7 cellular contexts compared by ENCODE assay signal in genomic region chr11:313787-314547, GRCh38. TPM values are rescaled to one million over a fixed set of nuclear protein-coding genes. Genes with fewer than 3 reads are reported as not detected.
A peak's percentile ranks its signal among the peaks of the same experiment; 100 is the strongest.
DNase-seq lines count a peak whose midpoint lies in the region; ATAC-seq lines count a peak whose summit lies in the region.

Gene IFITM1 (plus strand): TSS chr11:314040. CDS start chr11:314171, 131 bp downstream.

- peak within 1 kb of the TSS; percentile 43 for H3K27ac ChIP-seq in mesodermal cell (ENCODE audit: low read depth, low read length, severe bottlenecking)

- intact Hi-C loops in activated CD4-positive, alpha-beta T cell treated with anti-CD3 and anti-CD28 coated beads for 36 hours (cut with DNase I, micrococcal nuclease), result loop anchor here (1.0 to 5.0 kb wide), 7 partner anchors 13 to 483 kb away; partner anchors contain the start of genes BET1L (in 1 of the 2), PSMD13 (in 1 of the 2), RIC8A (in 1 of the 2) and RNH1 (in 1 of the 2)

- POLR2A ChIA-PET in activated CD4-positive, alpha-beta T cell treated with anti-CD3 and anti-CD28 coated beads for 36 hours (lab: Charles Lee), result no interaction called here

- peaks cover 29% of the 10 kb centered on the region for H3K4me1 Mint-ChIP-seq in activated CD4-positive, alpha-beta T cell treated with anti-CD3 and anti-CD28 coated beads for 36 hours
- H3K4me1 Mint-ChIP-seq in effector memory CD8-positive, alpha-beta T cell (ENCODE audit: low read depth in 2 of 2), result peaks cover 45 to 49% of the 10 kb centered on the region in 2 donors

- peak within 1 kb of the TSS; percentile 28 for H3K4me3 ChIP-seq in mesodermal cell (ENCODE audit: extremely low read depth, insufficient read depth, low read length, poor library complexity, severe bottlenecking)

- no peaks in the 10 kb centered on the region for H3K36me3 ChIP-seq in mesodermal cell (ENCODE audit: control insufficient read depth, insufficient read depth, low read length)

- peak within 1 kb of the TSS; percentile 95 for H3K4me3 Mint-ChIP-seq in activated CD4-positive, alpha-beta T cell treated with anti-CD3 and anti-CD28 coated beads for 36 hours
- H3K4me3 Mint-ChIP-seq in effector memory CD8-positive, alpha-beta T cell, result peak within 1 kb of the TSS; percentile 95 to 97

- ATAC-seq in GM18502 (IDR thresholded peaks at IDR 0.05; ENCODE audit: poor library complexity, unreplicated experiment) (peak; percentile 38), HG03342 (IDR thresholded peaks at IDR 0.05; ENCODE audit: unreplicated experiment) (peak; percentile 38)
- peak; percentile 40 for ATAC-seq in activated CD4-positive, alpha-beta T cell treated with anti-CD3 and anti-CD28 coated beads for 36 hours
- peak; percentile 65 for ATAC-seq in effector memory CD8-positive, alpha-beta T cell (replicated peaks)

- peaks cover 36% of the 10 kb centered on the region for H3K4me1 ChIP-seq in mesodermal cell (ENCODE audit: control insufficient read depth, insufficient read depth, low read length, poor library complexity, severe bottlenecking)

- H3K9me3 ChIP-seq in mesodermal cell (ENCODE audit: control insufficient read depth, low read length), result no peaks in the 10 kb centered on the region

- peaks cover 47% of the 10 kb centered on the region for H3K36me3 Mint-ChIP-seq in activated CD4-positive, alpha-beta T cell treated with anti-CD3 and anti-CD28 coated beads for 36 hours (ENCODE audit: low read depth)
- H3K36me3 Mint-ChIP-seq in effector memory CD8-positive, alpha-beta T cell (ENCODE audit: insufficient read depth), result peaks cover 52% of the 10 kb centered on the region

- CTCF ChIA-PET in activated CD4-positive, alpha-beta T cell treated with anti-CD3 and anti-CD28 coated beads for 36 hours (lab: Charles Lee), result interaction anchor here (0.5 to 4.0 kb wide), 2 partner anchors 26 to 64 kb away, joined by 4 to 26 read pairs; no protein-coding TSS in a partner anchor

- peak within 1 kb of the TSS; percentile 99 for H3K27ac Mint-ChIP-seq in activated CD4-positive, alpha-beta T cell treated with anti-CD3 and anti-CD28 coated beads for 36 hours
- H3K27ac Mint-ChIP-seq in effector memory CD8-positive, alpha-beta T cell, result peak within 1 kb of the TSS; percentile 96 to 97

- DNase-seq in activated CD4-positive, alpha-beta T cell treated with anti-CD3 and anti-CD28 coated beads for 36 hours, result peak; percentile 78
- peak; percentile 59 to 62 (median 62) for DNase-seq in effector memory CD8-positive, alpha-beta T cell
- DNase-seq in ureter (ENCODE audit: low spot score) (no peak), occipital lobe (lab: John Stamatoyannopoulos, UW) (no peak)

- H3K9me3 Mint-ChIP-seq in activated CD4-positive, alpha-beta T cell treated with anti-CD3 and anti-CD28 coated beads for 36 hours (ENCODE audit: low read depth), result no peaks in the 10 kb centered on the region
- no peaks in the 10 kb centered on the region for H3K9me3 Mint-ChIP-seq in effector memory CD8-positive, alpha-beta T cell

- 0 to 5% methylated on average over 3 to 8 of the region's 18 CpGs for WGBS in mesodermal cell (ENCODE audit: insufficient coverage in 2 of 2), 2 experiments

- H3K27me3 Mint-ChIP-seq in activated CD4-positive, alpha-beta T cell treated with anti-CD3 and anti-CD28 coated beads for 36 hours, result no peaks in the 10 kb centered on the region
- H3K27me3 Mint-ChIP-seq in effector memory CD8-positive, alpha-beta T cell, result no peaks in the 10 kb centered on the region

RNA-seq across cellular contexts. Expression of gene IFITM1, which starts in this region (rescaled TPM):
- 100 to 1,000 TPM; 248 to 285 TPM for total RNA-seq in activated CD4-positive, alpha-beta T cell treated with anti-CD3 and anti-CD28 coated beads for 36 hours
- 94.2 TPM for polyA plus RNA-seq in mesodermal cell (2013, experiment 1 of 2)
- polyA plus RNA-seq in mesodermal cell (2013, experiment 2 of 2), result 72.8 TPM
- 150 TPM for total RNA-seq in ureter
- 6.9 TPM for total RNA-seq in occipital lobe

Comparison
In these comparisons a context has a peak if more than half of its experiments do, and no peak if none do; other contexts are left out.
1. RNA of gene IFITM1 (total RNA-seq): 248 to 285 TPM in activated CD4-positive, alpha-beta T cell treated with anti-CD3 and anti-CD28 coated beads for 36 hours and 150 TPM in ureter (single experiment); 6.9 TPM in occipital lobe (single experiment); every median in the first group is over 10 times any median in the second.
2. DNase-seq: peak in activated CD4-positive, alpha-beta T cell treated with anti-CD3 and anti-CD28 coated beads for 36 hours (single experiment) and effector memory CD8-positive, alpha-beta T cell (3 of 3); none in ureter (single experiment) and occipital lobe (single experiment).
3. Peak in every context shown above with its lines, with median percentiles within 50 percentile points of each other: ATAC-seq.